8 cellular contexts compared by ENCODE assay signal in the genomic region with DNA sequence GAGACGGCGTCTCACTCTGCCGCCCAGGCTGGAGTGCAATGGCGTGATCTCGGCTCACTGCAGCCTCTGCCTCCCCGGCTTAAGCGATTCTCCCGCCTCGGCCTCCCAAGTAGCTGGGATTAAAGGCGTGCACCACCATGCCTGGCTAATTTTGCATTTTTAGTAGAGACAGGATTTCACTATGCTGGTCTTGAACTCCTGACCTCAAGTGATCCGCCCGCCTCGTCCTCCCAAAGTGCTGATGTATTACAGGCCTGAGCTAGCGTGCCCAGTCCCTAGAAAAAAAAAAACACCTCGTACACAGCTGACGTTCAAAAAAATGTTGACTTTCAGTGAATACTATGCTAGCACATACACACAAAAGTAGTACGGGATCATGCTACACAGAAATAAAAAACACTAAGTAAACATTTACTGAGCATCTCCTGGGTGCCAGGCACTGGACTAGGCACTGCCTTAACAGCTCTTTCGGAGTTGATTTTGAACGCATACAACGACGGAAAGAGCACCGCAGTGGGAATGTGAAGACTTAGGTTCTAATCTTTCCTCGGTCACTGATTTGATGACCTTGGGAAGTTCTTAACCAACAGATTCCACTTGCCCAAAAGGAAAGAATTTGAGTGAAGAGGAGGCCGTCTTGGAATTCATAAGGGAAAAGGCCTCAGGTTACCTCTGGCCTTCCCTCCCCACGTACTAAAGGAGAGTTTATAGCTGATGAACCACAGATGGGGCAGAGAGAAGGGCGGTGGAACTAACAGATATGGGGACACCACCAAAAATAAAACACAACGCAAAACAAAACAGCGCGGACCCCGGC. TPM values are rescaled to one million over a fixed set of nuclear protein-coding genes. Genes with fewer than 3 reads are reported as not detected.
DNase-seq lines count a peak whose midpoint lies in the region; ATAC-seq, FAIRE-seq and TF ChIP-seq lines count a peak whose summit lies in the region.

No MANE protein-coding gene starts in this region.

- ATAC-seq in activated T-helper 17 cell treated with anti-CD3 and anti-CD28 coated beads, Interleukin-2, amount 50 U/mL, for 72 hours (replicated peaks), result no peak
- no peak for ATAC-seq in HG02588 (IDR thresholded peaks at IDR 0.05; ENCODE audit: unreplicated experiment)

- peaks cover 42% of the 10 kb centered on the region for H3K36me3 Mint-ChIP-seq in activated T-helper 17 cell treated with anti-CD3 and anti-CD28 coated beads, Interleukin-2, amount 50 U/mL, for 72 hours (ENCODE audit: low read depth)

- H3K9me3 Mint-ChIP-seq in activated T-helper 17 cell treated with anti-CD3 and anti-CD28 coated beads, Interleukin-2, amount 50 U/mL, for 72 hours, result no peaks in the 10 kb centered on the region

- no peaks in the 10 kb centered on the region for H3K27me3 ChIP-seq in ACC112 (ENCODE audit: insufficient read depth, low read length)

- H3K4me3 ChIP-seq in ACC112 (ENCODE audit: low read depth, low read length), result peak overlapping the region; percentile 98
- peak overlapping the region; percentile 87 for H3K4me3 ChIP-seq in iPS-11a (ENCODE audit: low read depth, low read length)

- peak; percentile 13 for DNase-seq in HEK293T (ENCODE audit: extremely low spot score)
- peak; percentile 6 for DNase-seq in smooth muscle cell of the brain vasculature (ENCODE audit: low read depth, low spot score)
- DNase-seq in SKM-1 (lab: John Stamatoyannopoulos, UW; ENCODE audit: unreplicated experiment), result no peak
- DNase-seq in frontal cortex (ENCODE audit: low spot score in 2 of 2), result no peak

- CTCF ChIA-PET in HEK293T (lab: Yijun Ruan, JAX), result interaction anchor here (0.6 to 0.7 kb wide), 2 partner anchors 63 to 191 kb away, joined by 3 to 4 read pairs; no protein-coding TSS in a partner anchor

- no peaks in the 10 kb centered on the region for H3K27me3 Mint-ChIP-seq in activated T-helper 17 cell treated with anti-CD3 and anti-CD28 coated beads, Interleukin-2, amount 50 U/mL, for 72 hours

- H3K36me3 ChIP-seq in ACC112 (ENCODE audit: insufficient read depth, low read length), result 0 out of 2 replicates have a peak, but pooled peaks cover 3% of the 10 kb centered on the region

- POLR2A ChIA-PET in HEK293T (lab: Yijun Ruan, JAX), result no interaction called here

- H3K4me1 Mint-ChIP-seq in activated T-helper 17 cell treated with anti-CD3 and anti-CD28 coated beads, Interleukin-2, amount 50 U/mL, for 72 hours, result no peaks in the 10 kb centered on the region

- peak overlapping the region; percentile 99 for H3K4me3 Mint-ChIP-seq in activated T-helper 17 cell treated with anti-CD3 and anti-CD28 coated beads, Interleukin-2, amount 50 U/mL, for 72 hours

- no peak for FAIRE-seq in frontal cortex (lab: Jason Lieb, UNC)

- peak overlapping the region; percentile 98 for H2AFZ ChIP-seq in ACC112 (ENCODE audit: low read length, unreplicated experiment)

- peaks cover 25% of the 10 kb centered on the region for H3K79me2 ChIP-seq in ACC112 (ENCODE audit: control insufficient read depth, insufficient read depth, low read length, unreplicated experiment)

- peaks cover 7% of the 10 kb centered on the region for H3K4me1 ChIP-seq in ACC112 (ENCODE audit: control insufficient read depth, insufficient read depth, low read length, unreplicated experiment)

- H3K27ac Mint-ChIP-seq in activated T-helper 17 cell treated with anti-CD3 and anti-CD28 coated beads, Interleukin-2, amount 50 U/mL, for 72 hours, result peak overlapping the region; percentile 100

- H3K27ac ChIP-seq in ACC112 (ENCODE audit: low read depth, low read length), result peak overlapping the region; percentile 93

TF ChIP-seq in HEK293T, 16 proteins besides CTCF, POLR2A, EP300 and RAD21:
- TF ChIP-seq ZNF384 (IDR thresholded peaks at IDR 0.05) (peak; percentile 14; the same call in 1 of the 2 replicates), BHLHE40 (IDR thresholded peaks at IDR 0.05; ENCODE audit: borderline replicate concordance) (no peak), CTBP1 (IDR thresholded peaks at IDR 0.05; ENCODE audit: borderline replicate concordance) (no peak)
TF ChIP-seq in HEK293T: peak in this region for 1.

RNA-seq across cellular contexts. Expression of a gene that starts 1.1 kb away (rescaled TPM):
- total RNA-seq in activated T-helper 17 cell treated with anti-CD3 and anti-CD28 coated beads, Interleukin-2, amount 50 U/mL, for 72 hours, result 1 to 10 TPM; 4.7 to 6.5 TPM
- 13.0 TPM for total RNA-seq in frontal cortex

RNA-seq across cellular contexts. Expression of a gene that starts 50.7 kb away (rescaled TPM):
- 100 to 1,000 TPM in 1 of 2 donors, 10 to 100 TPM in 1; 43.8 to 102 TPM for total RNA-seq in activated T-helper 17 cell treated with anti-CD3 and anti-CD28 coated beads, Interleukin-2, amount 50 U/mL, for 72 hours
- 23.2 TPM for total RNA-seq in frontal cortex

Comparison
In these comparisons a context has a peak if more than half of its experiments do, and no peak if none do; other contexts are left out.
1. DNase-seq: peak in HEK293T (single experiment) and smooth muscle cell of the brain vasculature (single experiment); none in SKM-1 (single experiment) and frontal cortex (0 of 2).